9 cellular contexts compared by ENCODE assay signal in the genomic region with DNA sequence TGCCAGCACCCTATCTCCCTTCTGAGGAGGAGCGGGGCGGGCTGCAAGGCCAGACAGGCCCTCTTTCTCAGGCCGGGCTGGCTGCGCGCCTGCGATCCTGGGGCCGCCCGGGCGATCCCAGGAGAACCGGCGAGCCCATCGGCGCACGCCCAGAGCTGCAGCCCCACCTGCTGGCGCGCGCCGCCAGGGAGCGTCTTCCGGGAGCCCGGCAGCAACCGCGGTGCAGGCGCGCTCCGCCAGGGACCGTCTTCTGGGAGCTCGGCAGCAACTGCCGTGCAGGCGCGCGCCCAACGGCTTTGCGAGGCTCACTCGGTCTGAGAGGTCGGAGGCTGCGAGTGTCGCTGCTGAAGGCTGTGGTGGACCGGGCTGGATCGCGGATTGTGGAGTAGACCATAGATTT. TPM values are rescaled to one million over a fixed set of nuclear protein-coding genes. Genes with fewer than 3 reads are reported as not detected.
DNase-seq lines count a peak whose midpoint lies in the region; ATAC-seq and TF ChIP-seq lines count a peak whose summit lies in the region.
"Not testable (repeated sequence)": the region's sequence is repeated elsewhere in the genome, so short reads cannot be mapped to it uniquely, and the experiment has no call there.
"Had no signal": no experiment of that assay in that cellular context is flagged by ENCODE, and none has a peak within 500 bp of the region (broad histone marks: within the 10 kb centered on the region; RNA-seq: fewer than 3 reads in every experiment).

TSS of gene ANKRD20A1 (plus strand) at position 61 of the 400 bp plus-strand sequence. CDS start 496 bp downstream, outside the sequence.

- WGBS in liver: 0% methylated on average over 6 of the region's 41 CpGs

- H3K4me1 ChIP-seq in liver (ENCODE audit: control insufficient read depth in 4 of 4, insufficient read depth in 4 of 4, low read length in 3 of 4): not testable (repeated sequence)

- peak; percentile 4 for TF ChIP-seq CTCF in liver (IDR thresholded peaks at IDR 0.05; ENCODE audit: low read depth, low read length, missing input control)

- H3K27me3 ChIP-seq in liver (ENCODE audit: control insufficient read depth in 4 of 4, insufficient read depth in 4 of 4, low read length in 3 of 4): not testable (repeated sequence)

- TF ChIP-seq RAD21 in liver (IDR thresholded peaks at IDR 0.05): not testable (repeated sequence)

- DNase-seq in EH (ENCODE audit: low read depth) (peak; percentile 3), HT1080 (ENCODE audit: low read depth) (peak; percentile 23), SK-N-DZ (ENCODE audit: low spot score) (peak; percentile 29), dermis blood vessel endothelial cell (peak; percentile 77), Right ventricle myocardium superior (peak; percentile 55), retina (peak; percentile 31)

- not testable (repeated sequence) for H3K9me3 ChIP-seq in liver (ENCODE audit: control insufficient read depth in 4 of 4, low read length in 3 of 4)

- H3K4me3 ChIP-seq in liver (ENCODE audit: low read depth in 1 of 3, low read length in 3 of 3): not testable (repeated sequence)

- intact Hi-C loops in Right ventricle myocardium superior (cut with DNase I): not testable (repeated sequence)

- H3K9ac ChIP-seq in liver (ENCODE audit: low read depth in 1 of 2, low read length in 2 of 2): not testable (repeated sequence)

- not testable (repeated sequence) for ATAC-seq in Right ventricle myocardium superior (ENCODE audit: poor library complexity)

- not testable (repeated sequence) for H3K27ac ChIP-seq in liver (ENCODE audit: low read depth in 1 of 2, low read length in 2 of 2)

- H3K36me3 ChIP-seq in liver (ENCODE audit: control insufficient read depth in 4 of 4, insufficient read depth in 3 of 4, low read depth in 1 of 4, low read length in 3 of 4): not testable (repeated sequence)

RNA-seq across cellular contexts. Expression of gene ANKRD20A1, which starts in this region (rescaled TPM):
- total RNA-seq in HT1080 (2014; rRNA removed; shearing (Covaris generic)): 11.8 and 12.3 TPM in 2 replicates
- 1.8 and 6.6 TPM in 2 replicates for polyA plus RNA-seq in HT1080 (2015; cell fraction: cytosol; rRNA removed)
- 9.1 and 9.4 TPM in 2 replicates for polyA plus RNA-seq in HT1080 (2015; cell fraction: nucleus; rRNA removed)
- 0.43 TPM in 1 of 2 replicates, not detected in the other for polyA plus RNA-seq in SK-N-DZ (2014; cell fraction: cytosol; rRNA removed)
- 0.10 TPM in 1 of 2 replicates, not detected in the other for polyA plus RNA-seq in SK-N-DZ (2014; cell fraction: nucleus; rRNA removed)
- total RNA-seq in dermis blood vessel endothelial cell (1.7 and 2.6 TPM in 2 replicates), Right ventricle myocardium superior (1.6 TPM), liver (1 to 10 TPM in 1 of 2 donors, under 1 TPM in 1; 0.70 to 1.2 TPM)
- polyA plus RNA-seq in liver: 1 to 10 TPM in 1 of 2 donors, under 1 TPM in 1; 0.09 to 1.3 TPM
- total RNA-seq: H1, PC-9 had no signal

Comparison
In these comparisons a context has a peak if more than half of its experiments do, and no peak if none do; other contexts are left out.
1. DNase-seq: peak in every context shown above with its lines; median percentile 77 in dermis blood vessel endothelial cell; 55 in Right ventricle myocardium superior; 31 in retina; 29 in SK-N-DZ; 23 in HT1080; 3 in EH.